ENCODE assay signal across 11 cellular contexts in the genomic region with DNA sequence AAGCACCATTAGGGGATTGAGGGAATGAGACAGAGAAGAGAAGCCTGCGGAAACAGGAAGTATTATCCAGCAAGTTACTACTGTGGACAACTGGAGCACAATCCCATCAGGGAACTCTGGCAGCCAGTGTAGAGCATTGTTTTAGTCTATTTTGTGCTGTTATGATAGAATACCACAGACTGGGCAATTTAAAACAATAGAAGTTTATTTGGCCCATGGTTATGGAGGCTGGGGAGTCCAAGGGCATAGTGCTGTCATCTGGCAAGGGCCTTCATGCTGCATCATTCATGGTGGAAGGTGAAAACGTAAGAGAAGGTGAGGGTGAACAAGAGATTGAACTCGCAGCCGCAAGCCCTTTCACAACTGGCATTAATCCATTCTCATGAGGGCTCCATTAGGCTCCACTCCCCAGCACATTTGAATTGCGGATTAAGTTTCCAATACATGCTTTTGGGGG. TPM values are rescaled to one million over a fixed set of nuclear protein-coding genes. Genes with fewer than 3 reads are reported as not detected.
DNase-seq lines count a peak whose midpoint lies in the region; TF ChIP-seq lines count a peak whose summit lies in the region.
"Had no signal": no experiment of that assay in that cellular context is flagged by ENCODE, and none has a peak within 500 bp of the region (broad histone marks: within the 10 kb centered on the region; RNA-seq: fewer than 3 reads in every experiment).

No MANE protein-coding gene starts in this region.

- H3K4me1 Mint-ChIP-seq in MCF 10A (ENCODE audit: insufficient read depth, unreplicated experiment): peaks cover 40% of the 10 kb centered on the region
- H3K4me1 Mint-ChIP-seq: B cell had no signal

- no peaks in the 10 kb centered on the region for H3K9me3 ChIP-seq in right atrium auricular region
- H3K9me3 ChIP-seq in muscle layer of colon (ENCODE audit: low read length): no peaks in the 10 kb centered on the region
- H3K9me3 ChIP-seq in ascending aorta: no peaks in the 10 kb centered on the region

- H3K36me3 ChIP-seq in right atrium auricular region (no peaks in the 10 kb centered on the region), muscle layer of colon (ENCODE audit: insufficient read depth, low read length) (no peaks in the 10 kb centered on the region), urinary bladder (ENCODE audit: insufficient read depth) (no peaks in the 10 kb centered on the region), ascending aorta (no peaks in the 10 kb centered on the region)

- H3K27ac ChIP-seq in right atrium auricular region (peak overlapping the region; percentile 5 to 49), muscle layer of colon (ENCODE audit: low read depth, low read length) (peak overlapping the region; percentile 10), urinary bladder (ENCODE audit: low read depth) (peak overlapping the region; percentile 85), ascending aorta (peak overlapping the region in 1 of 2 donors; percentile 21)

- H3K4me1 ChIP-seq in right atrium auricular region: peaks cover 0 to 31% of the 10 kb centered on the region in 2 donors
- H3K4me1 ChIP-seq in muscle layer of colon (ENCODE audit: insufficient read depth, low read length): peaks cover 21% of the 10 kb centered on the region
- peaks cover 2% of the 10 kb centered on the region for H3K4me1 ChIP-seq in urinary bladder (ENCODE audit: insufficient read depth)
- peaks cover 0 to 10% of the 10 kb centered on the region in 2 donors for H3K4me1 ChIP-seq in ascending aorta

- H3K4me3 Mint-ChIP-seq in MCF 10A (ENCODE audit: unreplicated experiment): peak overlapping the region; percentile 38
- H3K4me3 Mint-ChIP-seq: B cell had no signal

- no peaks in the 10 kb centered on the region for H3K36me3 Mint-ChIP-seq in MCF 10A (ENCODE audit: insufficient read depth, unreplicated experiment)

- 95% methylated on average over 5 of the region's 5 CpGs for WGBS in urinary bladder

- no peak overlapping the region for H3K4me3 ChIP-seq in right atrium auricular region
- no peak overlapping the region for H3K4me3 ChIP-seq in muscle layer of colon (ENCODE audit: low read depth in 1 of 2, low read length in 2 of 2)
- no peak overlapping the region for H3K4me3 ChIP-seq in urinary bladder (ENCODE audit: low read depth, low read length)
- no peak overlapping the region for H3K4me3 ChIP-seq in ascending aorta

- H3K9ac ChIP-seq in muscle layer of colon (ENCODE audit: low read length): no peak overlapping the region

- DNase-seq in right atrium auricular region (ENCODE audit: low spot score) (no peak), cardiac septum (ENCODE audit: low spot score) (no peak), MCF 10A (ENCODE audit: unreplicated experiment) (no peak), Ammon's horn (ENCODE audit: low spot score) (no peak), NCI-H1694 (lab: John Stamatoyannopoulos, UW) (no peak), ascending aorta (ENCODE audit: low spot score in 2 of 2) (no peak)
- DNase-seq: NCI-H187; stimulated activated CD4-positive, alpha-beta T cell treated with anti-CD3 and anti-CD28 coated beads, Interleukin-12 subunit alpha, Interleukin-12 subunit beta, amount 100 ng/mL, for 4 hours had no signal

- TF ChIP-seq CTCF in right atrium auricular region (IDR thresholded peaks at IDR 0.05) (no peak), MCF 10A (IDR thresholded peaks at IDR 0.05; ENCODE audit: unreplicated experiment) (no peak), ascending aorta (IDR thresholded peaks at IDR 0.05) (no peak)

- intact Hi-C loops in cardiac septum (cut with DNase I) (no loop called here), MCF 10A (cut with micrococcal nuclease) (no loop called here), ascending aorta (cut with DNase I) (no loop called here)

- BruUV-seq in MCF 10A (replicated peaks; lab: Mats Ljungman, UMichigan): no TSS peak

- CTCF ChIA-PET in MCF 10A (lab: Yijun Ruan, JAX): interaction anchor here (0.8 kb wide), 1 partner anchor 289 kb away, joined by 3 read pairs; no protein-coding TSS in a partner anchor

- no peaks in the 10 kb centered on the region for H3K27me3 Mint-ChIP-seq in MCF 10A (ENCODE audit: insufficient read depth, unreplicated experiment)

- H3K9me3 Mint-ChIP-seq in MCF 10A (ENCODE audit: unreplicated experiment): no peaks in the 10 kb centered on the region

- no peaks in the 10 kb centered on the region for H3K27me3 ChIP-seq in right atrium auricular region
- H3K27me3 ChIP-seq in muscle layer of colon (ENCODE audit: control insufficient read depth in 1 of 2, insufficient read depth in 2 of 2, low read length in 2 of 2): no peaks in the 10 kb centered on the region
- H3K27me3 ChIP-seq in ascending aorta: no peaks in the 10 kb centered on the region

- POLR2A ChIA-PET in MCF 10A (lab: Yijun Ruan, JAX): interaction anchor here (0.9 to 2.6 kb wide), 5 partner anchors 10 to 71 kb away, joined by 3 to 16 read pairs (median 5); partner anchors contain the start of gene SLC9A8

- peak overlapping the region; percentile 93 for H3K27ac Mint-ChIP-seq in MCF 10A (ENCODE audit: low read depth, unreplicated experiment)
- H3K27ac Mint-ChIP-seq: B cell had no signal

RNA-seq across cellular contexts. Expression of gene SLC9A8, which starts 43.5 kb away (rescaled TPM):
- total RNA-seq in right atrium auricular region: 1 to 10 TPM; 5.8 to 6.3 TPM
- 7.2 TPM for total RNA-seq in cardiac septum
- 14.6 and 16.5 TPM in 2 replicates for total RNA-seq in MCF 10A (2022)
- 7.6 TPM for total RNA-seq in urinary bladder
- 9.7 TPM for polyA plus RNA-seq in urinary bladder
- 9.7 TPM for total RNA-seq in ascending aorta

RNA-seq across cellular contexts. Expression of gene B4GALT5, which starts 55.5 kb away (rescaled TPM):
- total RNA-seq in right atrium auricular region: 10 to 100 TPM; 17.7 to 24.4 TPM
- 28.0 TPM for total RNA-seq in cardiac septum
- 17.1 and 19.7 TPM in 2 replicates for total RNA-seq in MCF 10A (2022)
- total RNA-seq in urinary bladder: 19.5 TPM
- polyA plus RNA-seq in urinary bladder: 46.4 TPM
- 15.0 TPM for total RNA-seq in ascending aorta
